19 cellular contexts compared by ENCODE assay signal in the genomic region with DNA sequence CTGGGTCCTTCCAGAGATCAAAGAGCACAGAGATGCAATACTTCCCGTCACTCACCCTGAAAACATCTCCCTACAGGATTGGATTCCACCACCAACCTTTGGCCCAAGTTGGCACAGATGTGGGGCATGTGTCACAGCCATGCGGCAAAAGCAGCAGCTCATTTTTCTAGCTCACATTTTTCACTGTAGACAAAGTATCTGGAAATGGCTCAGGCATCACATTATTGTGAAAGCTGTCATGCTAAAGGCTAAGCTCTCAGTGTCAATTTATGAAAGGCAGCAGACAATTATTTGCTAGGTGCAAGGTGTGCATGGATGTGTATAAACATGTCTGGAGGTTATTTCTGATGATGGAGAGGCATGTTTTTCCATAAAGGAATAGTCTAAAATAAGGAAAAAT.
"Had no signal": no experiment of that assay in that cellular context is flagged by ENCODE, and none has a peak within 500 bp of the region (broad histone marks: within the 10 kb centered on the region; RNA-seq: fewer than 3 reads in every experiment).

No MANE protein-coding gene starts in this region.

- H3K9me3 Mint-ChIP-seq: activated CD4-positive, alpha-beta memory T cell treated with anti-CD3 and anti-CD28 coated beads for 36 hours; stimulated activated naive CD8-positive, alpha-beta T cell treated with anti-CD3 and anti-CD28 coated beads, Interleukin-15, amount 100 ng/mL, for 72 hours; type B pancreatic cell had no signal

- ATAC-seq: activated CD8-positive, alpha-beta memory T cell treated with anti-CD3 and anti-CD28 coated beads, Interleukin-2, amount 10 ng/mL, durations not matched to agents 7 days and 5 days; right lobe of liver; stimulated activated naive CD8-positive, alpha-beta T cell treated with anti-CD3 and anti-CD28 coated beads, Interleukin-15, amount 100 ng/mL, for 72 hours had no signal

- H3K27ac ChIP-seq: neural progenitor cell, ovary, right lobe of liver, spleen, VCaP had no signal

- H3K36me3 Mint-ChIP-seq: activated CD4-positive, alpha-beta memory T cell treated with anti-CD3 and anti-CD28 coated beads for 36 hours; activated CD8-positive, alpha-beta memory T cell treated with anti-CD3 and anti-CD28 coated beads, Interleukin-2, amount 10 ng/mL, durations not matched to agents 7 days and 5 days; neural progenitor cell; type B pancreatic cell had no signal

- H3K4me3 ChIP-seq: lung, neural progenitor cell, ovary, right lobe of liver, spleen had no signal

- H3K27me3 ChIP-seq: neural progenitor cell, ovary, right lobe of liver had no signal

- H3K4me3 Mint-ChIP-seq: activated CD4-positive, alpha-beta memory T cell treated with anti-CD3 and anti-CD28 coated beads for 36 hours; activated CD8-positive, alpha-beta memory T cell treated with anti-CD3 and anti-CD28 coated beads, Interleukin-2, amount 10 ng/mL, durations not matched to agents 7 days and 5 days; neural progenitor cell; stimulated activated naive CD8-positive, alpha-beta T cell treated with anti-CD3 and anti-CD28 coated beads, Interleukin-15, amount 100 ng/mL, for 72 hours; type B pancreatic cell had no signal

- H3K36me3 ChIP-seq: neural progenitor cell, ovary, right lobe of liver, spleen had no signal

- H3K27me3 Mint-ChIP-seq: stimulated activated naive CD8-positive, alpha-beta T cell treated with anti-CD3 and anti-CD28 coated beads, Interleukin-15, amount 100 ng/mL, for 72 hours had no signal

- FAIRE-seq: colon, endothelial cell of umbilical vein, islet of Langerhans had no signal

- H3K9me3 ChIP-seq: ovary, right lobe of liver, spleen had no signal

- DNase-seq: activated CD4-positive, alpha-beta memory T cell treated with anti-CD3 and anti-CD28 coated beads for 36 hours; activated CD4-positive, alpha-beta T cell treated with anti-CD3 and anti-CD28 coated beads for 1 hour; activated CD8-positive, alpha-beta memory T cell treated with anti-CD3 and anti-CD28 coated beads, Interleukin-2, amount 10 ng/mL, durations not matched to agents 7 days and 5 days; activated naive CD4-positive, alpha-beta T cell treated with anti-CD3 and anti-CD28 coated beads, Interleukin-2, amount 50 U/mL, for 16 hours; activated T-cell treated with anti-CD3 and anti-CD28 coated beads, Interleukin-2, amount 50 U/mL, for 1 hour; midbrain; ovary; right lobe of liver; spleen; stimulated activated naive CD8-positive, alpha-beta T cell treated with anti-CD3 and anti-CD28 coated beads, Interleukin-15, amount 100 ng/mL, for 72 hours; T-helper 1 cell; T1000 had no signal

- H3K4me2 ChIP-seq: neural progenitor cell had no signal

- H2AFZ ChIP-seq: neural progenitor cell had no signal

- H3K4me1 Mint-ChIP-seq: activated CD8-positive, alpha-beta memory T cell treated with anti-CD3 and anti-CD28 coated beads, Interleukin-2, amount 10 ng/mL, durations not matched to agents 7 days and 5 days; stimulated activated naive CD8-positive, alpha-beta T cell treated with anti-CD3 and anti-CD28 coated beads, Interleukin-15, amount 100 ng/mL, for 72 hours had no signal

- H3K9ac ChIP-seq: neural progenitor cell had no signal

- H3K27ac Mint-ChIP-seq: activated CD4-positive, alpha-beta memory T cell treated with anti-CD3 and anti-CD28 coated beads for 36 hours; activated CD8-positive, alpha-beta memory T cell treated with anti-CD3 and anti-CD28 coated beads, Interleukin-2, amount 10 ng/mL, durations not matched to agents 7 days and 5 days; stimulated activated naive CD8-positive, alpha-beta T cell treated with anti-CD3 and anti-CD28 coated beads, Interleukin-15, amount 100 ng/mL, for 72 hours; type B pancreatic cell had no signal
